Comparison of ENCODE assay signal across 8 cellular contexts in genomic region chr10:72328045-72328828, GRCh38. TPM values are rescaled to one million over a fixed set of nuclear protein-coding genes. Genes with fewer than 3 reads are reported as not detected.
DNase-seq lines count a peak whose midpoint lies in the region; ATAC-seq and TF ChIP-seq lines count a peak whose summit lies in the region.

No MANE protein-coding gene starts in this region.

- H3K4me1 Mint-ChIP-seq in activated T-helper 17 cell treated with anti-CD3 and anti-CD28 coated beads, Interleukin-2, amount 50 U/mL, for 72 hours, result peaks cover 29% of the 10 kb centered on the region

- no peak overlapping the region for H3K9ac ChIP-seq in parathyroid adenoma

- peaks cover 46% of the 10 kb centered on the region for H3K4me1 ChIP-seq in parathyroid adenoma

- no peaks in the 10 kb centered on the region for H3K79me2 ChIP-seq in parathyroid adenoma

- H3K9me3 Mint-ChIP-seq in activated T-helper 17 cell treated with anti-CD3 and anti-CD28 coated beads, Interleukin-2, amount 50 U/mL, for 72 hours, result peaks cover 5% of the 10 kb centered on the region

- peak; percentile 83 for TF ChIP-seq CTCF in parathyroid adenoma (IDR thresholded peaks at IDR 0.05)

- H2AFZ ChIP-seq in parathyroid adenoma, result peak overlapping the region; percentile 90

- H3K36me3 ChIP-seq in MG63 (no peaks in the 10 kb centered on the region), parathyroid adenoma (ENCODE audit: control insufficient read depth, insufficient read depth, low read length) (no peaks in the 10 kb centered on the region)

- peak overlapping the region; percentile 96 for H3K4me3 Mint-ChIP-seq in activated T-helper 17 cell treated with anti-CD3 and anti-CD28 coated beads, Interleukin-2, amount 50 U/mL, for 72 hours

- peak overlapping the region; percentile 44 for H3K4me2 ChIP-seq in parathyroid adenoma (ENCODE audit: low read length)

- peak overlapping the region; percentile 70 for H3K27ac ChIP-seq in parathyroid adenoma

- no peaks in the 10 kb centered on the region for H3K27me3 Mint-ChIP-seq in activated T-helper 17 cell treated with anti-CD3 and anti-CD28 coated beads, Interleukin-2, amount 50 U/mL, for 72 hours

- H3K27me3 ChIP-seq in MG63 (no peaks in the 10 kb centered on the region), parathyroid adenoma (ENCODE audit: control insufficient read depth, insufficient read depth, low read length) (no peaks in the 10 kb centered on the region)

- peak overlapping the region; percentile 96 for H3K27ac Mint-ChIP-seq in activated T-helper 17 cell treated with anti-CD3 and anti-CD28 coated beads, Interleukin-2, amount 50 U/mL, for 72 hours

- peaks cover 36% of the 10 kb centered on the region for H3K36me3 Mint-ChIP-seq in activated T-helper 17 cell treated with anti-CD3 and anti-CD28 coated beads, Interleukin-2, amount 50 U/mL, for 72 hours (ENCODE audit: low read depth)

- peak; percentile 0 for ATAC-seq in activated T-helper 17 cell treated with anti-CD3 and anti-CD28 coated beads, Interleukin-2, amount 50 U/mL, for 72 hours (replicated peaks)
- ATAC-seq in HG02970 (IDR thresholded peaks at IDR 0.05; ENCODE audit: low FRiP score, unreplicated experiment) (no peak), HG03354 (IDR thresholded peaks at IDR 0.05; ENCODE audit: poor library complexity, severe bottlenecking, unreplicated experiment) (no peak)

- H3K9me3 ChIP-seq in MG63, result no peaks in the 10 kb centered on the region
- H3K9me3 ChIP-seq in parathyroid adenoma (ENCODE audit: control insufficient read depth, low read length), result no peaks in the 10 kb centered on the region

- DNase-seq in NCI-H748 (lab: John Stamatoyannopoulos, UW; ENCODE audit: unreplicated experiment), result peak; percentile 60
- DNase-seq in NCI-H748 treated with DMSO at 0.1 percent for 48 hours (lab: John Stamatoyannopoulos, UW), result no peak
- DNase-seq in MG63, result peak; percentile 68
- peak; percentile 83 for DNase-seq in globus pallidus (ENCODE audit: low spot score)

- no peak overlapping the region for H3K4me3 ChIP-seq in MG63
- no peak overlapping the region for H3K4me3 ChIP-seq in parathyroid adenoma (ENCODE audit: low read depth, low read length)

RNA-seq across cellular contexts. Expression of gene DNAJB12, which starts 26.5 kb away (rescaled TPM):
- total RNA-seq in MG63 (2014; rRNA removed; shearing (Covaris generic); ENCODE audit: low replicate concordance), result 19.3 and 24.4 TPM in 2 replicates
- 10 to 100 TPM; 32.0 to 35.9 TPM for total RNA-seq in activated T-helper 17 cell treated with anti-CD3 and anti-CD28 coated beads, Interleukin-2, amount 50 U/mL, for 72 hours

RNA-seq across cellular contexts. Expression of gene DDIT4, which starts 54.5 kb away (rescaled TPM):
- total RNA-seq in MG63 (2014; rRNA removed; shearing (Covaris generic); ENCODE audit: low replicate concordance), result 260 and 266 TPM in 2 replicates
- 1,000 to 10,000 TPM in 1 of 2 donors, 100 to 1,000 TPM in 1; 746 to 1,569 TPM for total RNA-seq in activated T-helper 17 cell treated with anti-CD3 and anti-CD28 coated beads, Interleukin-2, amount 50 U/mL, for 72 hours
